Comparison of ENCODE assay signal across 13 cellular contexts in the genomic region with DNA sequence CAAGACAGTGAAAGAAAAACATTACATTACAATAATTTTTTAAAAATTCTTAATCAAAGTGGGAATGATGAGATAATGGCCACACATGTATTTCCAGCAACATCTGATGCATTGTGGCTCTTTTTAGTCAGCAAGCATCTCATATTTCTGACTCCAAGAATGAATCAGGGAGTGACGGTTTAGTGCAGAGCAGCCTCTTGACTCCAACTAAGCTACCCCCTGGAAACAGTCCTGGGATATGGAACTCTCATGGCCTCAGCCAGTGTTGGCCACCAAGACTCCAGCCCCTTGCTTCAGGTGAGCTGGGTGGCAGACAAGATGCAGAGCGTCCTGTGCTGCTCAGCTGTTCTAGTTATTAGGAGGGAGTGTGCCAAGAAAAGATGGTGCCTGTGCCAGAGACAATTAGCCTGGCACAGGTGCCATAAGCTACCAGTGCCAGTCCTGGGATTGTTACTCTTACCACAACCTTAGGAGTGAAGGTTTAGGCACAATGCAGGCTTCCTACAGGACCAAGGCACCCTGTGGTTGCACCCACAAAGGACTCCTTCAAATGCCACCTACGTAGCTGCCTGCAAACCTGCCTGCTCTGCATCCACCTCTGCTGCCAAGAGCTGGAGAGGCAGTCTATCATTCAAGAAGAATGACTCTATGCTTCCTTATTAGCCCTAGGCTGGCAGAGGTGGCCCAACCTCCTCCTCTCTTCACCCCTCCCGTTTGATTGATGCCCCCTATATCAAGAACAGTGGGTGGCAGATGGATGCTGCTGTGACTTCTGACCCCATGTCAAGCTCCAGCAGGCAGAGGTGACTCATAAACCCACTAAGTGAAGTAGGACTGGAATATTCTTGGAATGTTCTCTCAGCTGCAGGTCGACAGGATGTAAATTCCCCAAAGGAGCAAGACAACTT. TPM values are rescaled to one million over a fixed set of nuclear protein-coding genes. Genes with fewer than 3 reads are reported as not detected.
DNase-seq lines count a peak whose midpoint lies in the region; ATAC-seq, FAIRE-seq and TF ChIP-seq lines count a peak whose summit lies in the region.
"Had no signal": no experiment of that assay in that cellular context is flagged by ENCODE, and none has a peak within 500 bp of the region (broad histone marks: within the 10 kb centered on the region; RNA-seq: fewer than 3 reads in every experiment).

No MANE protein-coding gene starts in this region.

- intact Hi-C loops in pancreas (cut with DNase I) = no loop called here

- no peaks in the 10 kb centered on the region for H3K9me3 ChIP-seq in pancreas

- TF ChIP-seq CTCF in epithelial cell of proximal tubule (conservative IDR thresholded peaks at IDR 0.05; ENCODE audit: low read depth, low read length) (no peak), retinal pigment epithelial cell (conservative IDR thresholded peaks at IDR 0.05; ENCODE audit: low read depth, low read length) (no peak), pancreas (IDR thresholded peaks at IDR 0.05) (no peak)

- FAIRE-seq in pancreas (lab: Jason Lieb, UNC) = no peak

- DNase-seq in HCEC 1CT (peak; percentile 86), RPMI7951 (ENCODE audit: low read depth) (peak; percentile 54), epithelial cell of proximal tubule (ENCODE audit: low read depth) (peak; percentile 68), retinal pigment epithelial cell (ENCODE audit: low read depth) (peak; percentile 34), epidermal melanocyte (ENCODE audit: insufficient read length, low spot score) (no peak), pancreas (no peak)
- no peak for DNase-seq in stimulated activated CD4-positive, alpha-beta T cell treated with anti-CD3 and anti-CD28 coated beads, Interleukin-2, amount 100 ng/mL, for 48 hours
- DNase-seq: activated CD4-positive, alpha-beta T cell treated with anti-CD3 and anti-CD28 coated beads, Interleukin-2, amount 10 ng/mL, durations not matched to agents 7 days and 5 days; cerebellar nuclear complex; DMS153; NCI-H1092 treated with DMSO at 0.1 percent for 48 hours; NCI-H526 treated with DMSO at 0.1 percent for 48 hours; posterior cingulate gyrus had no signal

- H3K4me3 ChIP-seq in epithelial cell of proximal tubule (ENCODE audit: low read depth, low read length) = no peak overlapping the region
- no peak overlapping the region for H3K4me3 ChIP-seq in retinal pigment epithelial cell (ENCODE audit: low read length)
- H3K4me3 ChIP-seq in pancreas = no peak overlapping the region

- H3K27me3 ChIP-seq in pancreas = no peaks in the 10 kb centered on the region

- H3K36me3 ChIP-seq in pancreas = no peaks in the 10 kb centered on the region

- ATAC-seq in pancreas = no peak

- 71 to 76% methylated on average over 5 of the region's 5 CpGs for WGBS in pancreas, 2 donors

- H3K27ac ChIP-seq in pancreas = no peak overlapping the region

- peaks cover 0 to under 1% (median 0%) of the 10 kb centered on the region in 3 donors for H3K4me1 ChIP-seq in pancreas

RNA-seq across cellular contexts. Expression of a gene that starts 6.0 kb away (rescaled TPM):
- 0.48 and 1.2 TPM in 2 replicates for total RNA-seq in RPMI7951 (2014; rRNA removed; shearing (Covaris generic))
- total RNA-seq in epithelial cell of proximal tubule (0.17 and 0.29 TPM in 2 replicates), pancreas (1 to 10 TPM; 2.8 to 7.2 (median 4.0) TPM)
- polyA plus RNA-seq in pancreas = 10 to 100 TPM; 14.0 to 16.9 TPM

Comparison
In these comparisons a context has a peak if more than half of its experiments do, and no peak if none do; other contexts are left out.
1. DNase-seq: peak in HCEC 1CT (single experiment), RPMI7951 (single experiment), epithelial cell of proximal tubule (single experiment) and retinal pigment epithelial cell (single experiment); none in epidermal melanocyte (single experiment), stimulated activated CD4-positive, alpha-beta T cell treated with anti-CD3 and anti-CD28 coated beads, Interleukin-2, amount 100 ng/mL, for 48 hours (0 of 2) and pancreas (0 of 6).